ENCODE assay signal across 2 cellular contexts in genomic region chr9:124511426-124511840, GRCh38.
TF ChIP-seq lines count a peak whose summit lies in the region.

No MANE protein-coding gene starts in this region.

TF ChIP-seq in WTC11, 78 proteins besides CTCF, POLR2A, EP300 and RAD21 (continued from another document):
- TF ChIP-seq CREM (CRISPR knock-in tag; IDR thresholded peaks at IDR 0.05), result no peak
- no peak for TF ChIP-seq ZNF263 (CRISPR knock-in tag; IDR thresholded peaks at IDR 0.05; ENCODE audit: low read depth)
- no peak for TF ChIP-seq ETV6 (CRISPR knock-in tag; IDR thresholded peaks at IDR 0.05)
- TF ChIP-seq ZNF671 (CRISPR knock-in tag; IDR thresholded peaks at IDR 0.05), result no peak
- TF ChIP-seq SMAD3 (CRISPR knock-in tag; IDR thresholded peaks at IDR 0.05; ENCODE audit: borderline replicate concordance), result no peak
- TF ChIP-seq AR (CRISPR knock-in tag; IDR thresholded peaks at IDR 0.05), result no peak
- no peak for TF ChIP-seq NR3C1 (CRISPR knock-in tag; conservative IDR thresholded peaks at IDR 0.05; ENCODE audit: low read depth)
- TF ChIP-seq OVOL2 (CRISPR knock-in tag; IDR thresholded peaks at IDR 0.05; ENCODE audit: borderline replicate concordance), result no peak
- no peak for TF ChIP-seq ZNF232 (CRISPR knock-in tag; IDR thresholded peaks at IDR 0.05)

TF ChIP-seq in HepG2, 621 proteins besides CTCF, POLR2A, EP300 and RAD21 (continued from another document and continues in another):
- TF ChIP-seq ARID5B (CRISPR knock-in tag; IDR thresholded peaks at IDR 0.05) (no peak), ZNF639 (CRISPR knock-in tag; conservative IDR thresholded peaks at IDR 0.05) (no peak), RARG (CRISPR knock-in tag; IDR thresholded peaks at IDR 0.05; ENCODE audit: low read depth) (no peak), ZNF747 (CRISPR knock-in tag; IDR thresholded peaks at IDR 0.05; ENCODE audit: borderline replicate concordance) (0 out of 2 replicates have a peak, but pooled peaks have one; percentile 40), ZNF777 (CRISPR knock-in tag; IDR thresholded peaks at IDR 0.05) (no peak), ZNF850 (CRISPR knock-in tag; conservative IDR thresholded peaks at IDR 0.05) (no peak), STAG1 (CRISPR knock-in tag; IDR thresholded peaks at IDR 0.05) (peak; percentile 55), RELA (CRISPR knock-in tag; IDR thresholded peaks at IDR 0.05) (peak; percentile 55; the same call in 1 of the 2 replicates), HBP1 (CRISPR knock-in tag; IDR thresholded peaks at IDR 0.05; ENCODE audit: low read depth) (no peak), GABPA (IDR thresholded peaks at IDR 0.05; ENCODE audit: low read depth, low read length) (no peak), GABPA (CRISPR knock-in tag; IDR thresholded peaks at IDR 0.05; ENCODE audit: low read depth) (no peak), HINFP (CRISPR knock-in tag; IDR thresholded peaks at IDR 0.05; ENCODE audit: low read depth) (peak; percentile 23; the same call in 1 of the 2 replicates), ZNF792 (CRISPR knock-in tag; IDR thresholded peaks at IDR 0.05) (0 out of 2 replicates have a peak, but pooled peaks have one; percentile 9), RFXAP (CRISPR knock-in tag; IDR thresholded peaks at IDR 0.05; ENCODE audit: borderline replicate concordance) (no peak), BRCA1 (CRISPR knock-in tag; IDR thresholded peaks at IDR 0.05) (no peak), ZBTB25 (CRISPR knock-in tag; IDR thresholded peaks at IDR 0.05) (0 out of 2 replicates have a peak, but pooled peaks have one; percentile 9), MTF2 (CRISPR knock-in tag; IDR thresholded peaks at IDR 0.05; ENCODE audit: borderline replicate concordance) (no peak), NFE2L2 (IDR thresholded peaks at IDR 0.05; ENCODE audit: low read length) (no peak), ZFP36L2 (CRISPR knock-in tag; IDR thresholded peaks at IDR 0.05) (no peak), POGK (CRISPR knock-in tag; conservative IDR thresholded peaks at IDR 0.05) (no peak), ZNF562 (CRISPR knock-in tag; IDR thresholded peaks at IDR 0.05; ENCODE audit: borderline replicate concordance) (no peak), ELF1 (CRISPR knock-in tag; IDR thresholded peaks at IDR 0.05) (no peak), ZNF670 (CRISPR knock-in tag; IDR thresholded peaks at IDR 0.05; ENCODE audit: borderline replicate concordance) (no peak), HMG20A (CRISPR knock-in tag; IDR thresholded peaks at IDR 0.05; ENCODE audit: borderline replicate concordance) (no peak), ZNF441 (CRISPR knock-in tag; IDR thresholded peaks at IDR 0.05; ENCODE audit: borderline replicate concordance) (no peak), ZNF230 (CRISPR knock-in tag; IDR thresholded peaks at IDR 0.05) (0 out of 2 replicates have a peak, but pooled peaks have one; percentile 10), SNAI1 (CRISPR knock-in tag; IDR thresholded peaks at IDR 0.05; ENCODE audit: borderline replicate concordance) (no peak), NRL (CRISPR knock-in tag; IDR thresholded peaks at IDR 0.05; ENCODE audit: borderline replicate concordance) (no peak), ATF2 (CRISPR knock-in tag; IDR thresholded peaks at IDR 0.05) (no peak), FIP1L1 (IDR thresholded peaks at IDR 0.05; ENCODE audit: borderline replicate concordance, insufficient read depth, low read depth, low read length) (no peak), ZNF180 (CRISPR knock-in tag; IDR thresholded peaks at IDR 0.05; ENCODE audit: borderline replicate concordance, low read depth) (no peak), ZC3H4 (CRISPR knock-in tag; IDR thresholded peaks at IDR 0.05; ENCODE audit: borderline replicate concordance) (no peak; the same call in 1 of the 2 replicates), ZMYM4 (CRISPR knock-in tag; IDR thresholded peaks at IDR 0.05) (no peak), STAT6 (CRISPR knock-in tag; IDR thresholded peaks at IDR 0.05; ENCODE audit: borderline replicate concordance) (no peak), MED8 (CRISPR knock-in tag; IDR thresholded peaks at IDR 0.05; ENCODE audit: insufficient replicate concordance) (peak; percentile 6), ZNF567 (CRISPR knock-in tag; IDR thresholded peaks at IDR 0.05; ENCODE audit: borderline replicate concordance) (0 out of 2 replicates have a peak, but pooled peaks have one; percentile 5), KAT2B (IDR thresholded peaks at IDR 0.05; ENCODE audit: borderline replicate concordance, low read depth, low read length) (no peak), ZNF772 (CRISPR knock-in tag; IDR thresholded peaks at IDR 0.05) (0 out of 2 replicates have a peak, but pooled peaks have one; percentile 28), ZNF512 (CRISPR knock-in tag; IDR thresholded peaks at IDR 0.05) (no peak), ZNF619 (CRISPR knock-in tag; IDR thresholded peaks at IDR 0.05) (no peak), ETV6 (CRISPR knock-in tag; conservative IDR thresholded peaks at IDR 0.05) (no peak), EED (CRISPR knock-in tag; IDR thresholded peaks at IDR 0.05) (0 out of 2 replicates have a peak, but pooled peaks have one; percentile 30), ZMYM2 (CRISPR knock-in tag; IDR thresholded peaks at IDR 0.05) (no peak), PTBP1 (IDR thresholded peaks at IDR 0.05; ENCODE audit: low read depth, low read length, poor library complexity, severe bottlenecking) (no peak)
